In genomic region chr6:170292778-170293164, GRCh38 we compare ENCODE assay signal across 9 cellular contexts.
DNase-seq lines count a peak whose midpoint lies in the region; ATAC-seq, FAIRE-seq and TF ChIP-seq lines count a peak whose summit lies in the region.
"Had no signal": no experiment of that assay in that cellular context is flagged by ENCODE, and none has a peak within 500 bp of the region (broad histone marks: within the 10 kb centered on the region; RNA-seq: fewer than 3 reads in every experiment).

No MANE protein-coding gene starts in this region.

- H3K27ac ChIP-seq in VCaP, result no peak overlapping the region

- FAIRE-seq in H54 (lab: Jason Lieb, UNC), result no peak
- FAIRE-seq: GM18507 had no signal

- ATAC-seq in HG02642 (IDR thresholded peaks at IDR 0.05; ENCODE audit: poor library complexity, unreplicated experiment), result no peak
- ATAC-seq in GM21576 (IDR thresholded peaks at IDR 0.05; ENCODE audit: unreplicated experiment), result no peak
- no peak for ATAC-seq in GM19455 (IDR thresholded peaks at IDR 0.05; ENCODE audit: unreplicated experiment)

- peak; percentile 44 for DNase-seq in AG08395 (ENCODE audit: low spot score)
- DNase-seq in H54 (ENCODE audit: insufficient read length, low spot score), result peak; percentile 30
- DNase-seq in left kidney (ENCODE audit: low read depth, low spot score), result peak; percentile 48
- DNase-seq in central memory CD4-positive, alpha-beta T cell, result no peak

- no peak for TF ChIP-seq POLR2A in H54 (IDR thresholded peaks at IDR 0.05; ENCODE audit: low read depth, low read length)

- peak; percentile 56 for TF ChIP-seq CTCF in VCaP (conservative IDR thresholded peaks at IDR 0.05)
